15 cellular contexts compared by ENCODE assay signal in genomic region chr10:18164771-18165361, GRCh38. TPM values are rescaled to one million over a fixed set of nuclear protein-coding genes. Genes with fewer than 3 reads are reported as not detected.
A peak's percentile ranks its signal among the peaks of the same experiment; 100 is the strongest.
DNase-seq lines count a peak whose midpoint lies in the region; ATAC-seq and TF ChIP-seq lines count a peak whose summit lies in the region.
"Had no signal": no experiment of that assay in that cellular context is flagged by ENCODE, and none has a peak within 500 bp of the region (broad histone marks: within the 10 kb centered on the region; RNA-seq: fewer than 3 reads in every experiment).

No MANE protein-coding gene starts in this region.

- no peak for TF ChIP-seq CTCF in fibroblast of mammary gland (conservative IDR thresholded peaks at IDR 0.05; ENCODE audit: control insufficient read depth, insufficient read depth, low read depth, low read length)
- TF ChIP-seq CTCF in ovary (IDR thresholded peaks at IDR 0.05): no peak

- DNase-seq in Daoy (ENCODE audit: low read depth) (peak; percentile 43), fibroblast of mammary gland (ENCODE audit: low read depth) (peak; percentile 98), ovary (peak in 3 of 5 donors; percentile 33 to 40 (median 36)), AG08396 (ENCODE audit: low spot score) (no peak), NCI-H1930 (lab: John Stamatoyannopoulos, UW) (no peak), SW480 (ENCODE audit: low spot score) (no peak)
- DNase-seq in activated CD8-positive, alpha-beta memory T cell treated with anti-CD3 and anti-CD28 coated beads, Interleukin-2, amount 50 U/mL, for 48 hours: no peak
- DNase-seq: activated B cell treated with CpG ODN at 0.5 μM for 24 hours; C1 segment of cervical spinal cord; GOT3; NCI-H2029 treated with DMSO at 0.1 percent for 48 hours; stimulated activated CD4-positive, alpha-beta T cell treated with anti-CD3 and anti-CD28 coated beads, Interleukin-1b, Interleukin-23, amount 100 ng/mL, for 48 hours had no signal

- peak; percentile 90 for ATAC-seq in SK-N-SH treated with all-trans-retinoic acid at 6 μM for 48 hours

- 32 to 35% (median 35%) methylated on average over 11 of the region's 11 CpGs for WGBS in ovary, 3 donors

- intact Hi-C loops in ovary (cut with DNase I): no loop called here

- no peak overlapping the region for H3K27ac ChIP-seq in ovary
- H3K27ac ChIP-seq: adrenal gland, parathyroid adenoma had no signal

- no peaks in the 10 kb centered on the region for H3K9me3 ChIP-seq in ovary
- H3K9me3 ChIP-seq: adrenal gland had no signal

- H3K4me1 ChIP-seq in ovary (ENCODE audit: insufficient read depth): peaks cover 10% of the 10 kb centered on the region
- H3K4me1 ChIP-seq: adrenal gland, parathyroid adenoma had no signal

- H3K36me3 ChIP-seq in ovary: no peaks in the 10 kb centered on the region
- H3K36me3 ChIP-seq: adrenal gland had no signal

- H3K4me3 ChIP-seq in fibroblast of mammary gland (ENCODE audit: control insufficient read depth, low read depth, low read length): peak overlapping the region; percentile 23
- H3K4me3 ChIP-seq in ovary: no peak overlapping the region
- H3K4me3 ChIP-seq: adrenal gland had no signal

- TF ChIP-seq POLR2A in ovary (IDR thresholded peaks at IDR 0.05): no peak

- TF ChIP-seq EP300 in ovary (IDR thresholded peaks at IDR 0.05): no peak

- no peaks in the 10 kb centered on the region for H3K27me3 ChIP-seq in ovary
- H3K27me3 ChIP-seq: adrenal gland had no signal

TF ChIP-seq in SK-N-SH treated with all-trans-retinoic acid at 6 μM for 48 hours, 23 proteins besides CTCF, POLR2A, EP300 and RAD21:
- TF ChIP-seq ISL1 (CRISPR knock-in tag; IDR thresholded peaks at IDR 0.05) (peak; percentile 48; the same call in 1 of the 2 replicates), ZNF565 (CRISPR knock-in tag; conservative IDR thresholded peaks at IDR 0.05; ENCODE audit: low read depth) (no peak)

RNA-seq across cellular contexts. Expression of gene CACNB2, which starts 24.6 kb away (rescaled TPM):
- 0.06 TPM in 1 of 2 replicates, not detected in the other for total RNA-seq in Daoy (2014; rRNA removed; shearing (Covaris generic))
- 10 to 100 TPM; 16.0 to 60.9 (median 25.7) TPM for total RNA-seq in ovary
- polyA plus RNA-seq in ovary: 10 to 100 TPM in 1 of 2 donors, 1 to 10 TPM in 1; 8.9 to 11.6 TPM
- total RNA-seq: activated B cell treated with CpG ODN at 0.5 μM for 24 hours had no signal

Comparison
In these comparisons a context has a peak if more than half of its experiments do, and no peak if none do; other contexts are left out.
1. DNase-seq: peak in Daoy (single experiment), fibroblast of mammary gland (single experiment) and ovary (3 of 5); none in AG08396 (single experiment), NCI-H1930 (0 of 2), SW480 (single experiment) and activated CD8-positive, alpha-beta memory T cell treated with anti-CD3 and anti-CD28 coated beads, Interleukin-2, amount 50 U/mL, for 48 hours (single experiment).
2. RNA of gene CACNB2, which starts 24.6 kb away (total RNA-seq): 16.0 to 60.9 TPM in ovary; 0.06 TPM in Daoy; every median in the first group is over 10 times any median in the second.